ENCODE assay signal across 1 cellular context in the genomic region with DNA sequence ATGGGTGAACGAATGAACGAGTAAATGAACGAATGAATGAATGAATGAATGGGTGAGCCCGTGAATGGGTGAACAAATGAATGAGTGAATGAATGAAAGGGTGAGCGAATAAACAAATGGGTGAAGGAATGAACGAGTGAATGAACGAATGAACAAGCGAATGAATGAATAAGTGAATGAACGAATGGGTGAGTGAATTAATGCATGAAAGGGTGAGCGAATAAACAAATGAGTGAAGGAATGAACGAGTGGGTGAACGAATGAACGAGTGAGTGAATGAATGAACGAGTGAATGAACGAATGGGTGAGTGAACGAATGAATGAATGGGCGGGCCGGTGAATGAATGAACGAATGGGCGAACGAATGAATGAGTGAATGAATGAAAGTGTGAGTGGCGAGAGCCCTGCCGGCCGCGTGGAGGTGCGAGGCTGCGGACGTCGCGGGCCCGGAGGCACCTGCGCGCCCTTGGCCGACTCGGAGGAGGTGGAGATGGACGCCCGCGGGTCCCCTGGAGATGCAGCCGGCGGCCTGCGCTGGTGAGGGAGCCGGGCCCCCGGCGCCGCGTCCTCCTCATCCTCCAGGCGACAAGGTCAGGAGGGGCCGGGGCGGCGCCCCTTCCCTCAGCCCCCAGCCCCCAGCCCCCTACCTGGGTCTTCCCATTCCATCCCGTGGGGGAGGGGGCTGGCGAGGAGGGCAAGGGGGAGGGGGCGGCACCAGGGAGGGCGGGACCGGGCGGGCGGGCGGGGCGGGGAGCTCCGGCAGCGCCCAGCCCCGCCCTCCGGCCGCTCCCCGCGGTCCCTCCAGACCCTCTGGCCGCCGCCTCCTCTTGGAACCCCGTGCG.
TF ChIP-seq lines count a peak whose summit lies in the region.

No MANE protein-coding gene starts in this region.

TF ChIP-seq in HepG2, 621 proteins besides CTCF, POLR2A, EP300 and RAD21:
- TF ChIP-seq ZXDC (CRISPR knock-in tag; IDR thresholded peaks at IDR 0.05) (no peak), EZH2 (conservative IDR thresholded peaks at IDR 0.05; ENCODE audit: low read depth, low read length) (0 out of 2 replicates have a peak, but pooled peaks have one; percentile 46), ZNF331 (CRISPR knock-in tag; IDR thresholded peaks at IDR 0.05) (no peak), ZNF24 (IDR thresholded peaks at IDR 0.05) (peak; percentile 97), MEIS2 (CRISPR knock-in tag; IDR thresholded peaks at IDR 0.05) (no peak), ZNF143 (CRISPR knock-in tag; IDR thresholded peaks at IDR 0.05) (no peak)
- TF ChIP-seq, protein P1, sequence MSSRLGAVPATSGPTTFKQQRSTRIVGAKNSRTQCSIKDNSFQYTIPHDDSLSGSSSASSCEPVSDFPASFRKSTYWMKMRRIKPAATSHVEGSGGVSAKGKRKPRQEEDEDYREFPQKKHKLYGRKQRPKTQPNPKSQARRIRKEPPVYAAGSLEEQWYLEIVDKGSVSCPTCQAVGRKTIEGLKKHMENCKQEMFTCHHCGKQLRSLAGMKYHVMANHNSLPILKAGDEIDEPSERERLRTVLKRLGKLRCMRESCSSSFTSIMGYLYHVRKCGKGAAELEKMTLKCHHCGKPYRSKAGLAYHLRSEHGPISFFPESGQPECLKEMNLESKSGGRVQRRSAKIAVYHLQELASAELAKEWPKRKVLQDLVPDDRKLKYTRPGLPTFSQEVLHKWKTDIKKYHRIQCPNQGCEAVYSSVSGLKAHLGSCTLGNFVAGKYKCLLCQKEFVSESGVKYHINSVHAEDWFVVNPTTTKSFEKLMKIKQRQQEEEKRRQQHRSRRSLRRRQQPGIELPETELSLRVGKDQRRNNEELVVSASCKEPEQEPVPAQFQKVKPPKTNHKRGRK (CRISPR knock-in tag; IDR thresholded peaks at IDR 0.05), result peak; percentile 70; the same call in 1 of the 2 replicates
